Comparison of ENCODE assay signal across 9 cellular contexts in genomic region chr17:19361975-19362292, GRCh38. TPM values are rescaled to one million over a fixed set of nuclear protein-coding genes. Genes with fewer than 3 reads are reported as not detected.
DNase-seq lines count a peak whose midpoint lies in the region; ATAC-seq, FAIRE-seq and TF ChIP-seq lines count a peak whose summit lies in the region.
"Had no signal": no experiment of that assay in that cellular context is flagged by ENCODE, and none has a peak within 500 bp of the region (broad histone marks: within the 10 kb centered on the region; RNA-seq: fewer than 3 reads in every experiment).

No MANE protein-coding gene starts in this region.

- intact Hi-C loops in K562 (cut with micrococcal nuclease) (no loop called here), tibial artery (cut with DNase I; ENCODE audit: low total_unique reads) (loop anchor here (5.0 to 10.0 kb wide), 2 partner anchors 53 to 400 kb away; partner anchors contain the start of gene RNF112)

- H3K4me3 ChIP-seq in K562 (peak overlapping the region; percentile 76), lung (peak overlapping the region; percentile 24), tibial artery (peak overlapping the region; percentile 64 to 92)

- peak overlapping the region; percentile 35 for H3K27ac Mint-ChIP-seq in activated T-cell treated with anti-CD3 and anti-CD28 coated beads, Interleukin-2, amount 50 U/mL, for 24 hours

- in situ Hi-C loops in K562 (cut with MboI), result loop anchor here (5.0 to 10.0 kb wide), 2 partner anchors 85 to 403 kb away; no protein-coding TSS in a partner anchor

- TF ChIP-seq EP300 in K562 (IDR thresholded peaks at IDR 0.05; ENCODE audit: low read length), result no peak

- no peaks in the 10 kb centered on the region for H3K27me3 ChIP-seq in K562 (ENCODE audit: control insufficient read depth in 2 of 2, insufficient read depth in 2 of 2, low read length in 2 of 2)
- no peaks in the 10 kb centered on the region for H3K27me3 ChIP-seq in lung (ENCODE audit: control insufficient read depth, insufficient read depth)
- no peaks in the 10 kb centered on the region for H3K27me3 ChIP-seq in tibial artery

- peak overlapping the region; percentile 98 for H2AFZ ChIP-seq in K562 (ENCODE audit: low read depth, low read length)

- H3K4me2 ChIP-seq in K562 (ENCODE audit: insufficient read depth, low read length), result peak overlapping the region; percentile 91

- H3K4me1 Mint-ChIP-seq in activated T-cell treated with anti-CD3 and anti-CD28 coated beads, Interleukin-2, amount 50 U/mL, for 24 hours (ENCODE audit: low read depth), result peaks cover 10% of the 10 kb centered on the region

- H3K36me3 ChIP-seq in K562 (ENCODE audit: control insufficient read depth, insufficient read depth, low read length) (no peaks in the 10 kb centered on the region), lung (ENCODE audit: control insufficient read depth in 2 of 2, insufficient read depth in 2 of 2, low read length in 2 of 2) (peaks cover 0 to 3% of the 10 kb centered on the region in 2 donors), tibial artery (peaks cover 0 to 25% (median 0%) of the 10 kb centered on the region in 3 donors)

- H3K9me3 ChIP-seq in K562 (replicated peaks; ENCODE audit: control insufficient read depth, insufficient read depth, low read depth, low read length), result no peaks in the 10 kb centered on the region
- no peaks in the 10 kb centered on the region for H3K9me3 ChIP-seq in lung (ENCODE audit: control insufficient read depth in 2 of 2, insufficient read depth in 1 of 2, low read length in 1 of 2)
- no peaks in the 10 kb centered on the region for H3K9me3 ChIP-seq in tibial artery

- no peak for DNase-seq in activated T-cell treated with anti-CD3 and anti-CD28 coated beads, Interleukin-2, amount 50 U/mL, for 24 hours
- DNase-seq in activated T-cell treated with anti-CD3 and anti-CD28 coated beads for 4 hours (no peak), K562 (ENCODE audit: extremely low read depth in 1 of 4, low spot score in 3 of 4) (peak in 1 of 4 experiments; percentile 23), lung (ENCODE audit: low spot score) (no peak), tibial artery (no peak), NCI-H748 treated with DMSO at 0.1 percent for 48 hours (lab: John Stamatoyannopoulos, UW) (no peak)

- no peak for ATAC-seq in K562
- no peak for ATAC-seq in lung (ENCODE audit: insufficient read depth, low FRiP score)
- no peak for ATAC-seq in GM21619 (IDR thresholded peaks at IDR 0.05; ENCODE audit: unreplicated experiment)
- ATAC-seq in HG03439 (IDR thresholded peaks at IDR 0.05; ENCODE audit: unreplicated experiment), result no peak

- WGBS in K562 (ENCODE audit: insufficient coverage, low coverage, missing lambda C conversion rate), result under 1% methylated on average over 12 of the region's 16 CpGs
- 16 to 19% methylated on average over 16 of the region's 16 CpGs for WGBS in lung, 2 donors

- CTCF ChIA-PET in K562 (lab: Yijun Ruan, JAX; ENCODE audit: low intra/inter-chr PET ratio), result interaction anchor here (2.5 kb wide), 1 partner anchor 85 kb away, joined by 14 read pairs; no protein-coding TSS in a partner anchor

- TF ChIP-seq CTCF in K562 (IDR thresholded peaks at IDR 0.05 in 2 of 3, conservative IDR thresholded peaks at IDR 0.05 in 1 of 3; ENCODE audit: insufficient read depth in 2 of 3, low read depth in 1 of 3, low read length in 3 of 3) (no peak), lung (IDR thresholded peaks at IDR 0.05; ENCODE audit: control extremely low read depth, extremely low read depth) (no peak), tibial artery (IDR thresholded peaks at IDR 0.05) (no peak)

- H3K79me2 ChIP-seq in K562 (ENCODE audit: control insufficient read depth, insufficient read depth, low read length), result peaks cover 9% of the 10 kb centered on the region; the same call in 2 of the 3 replicates

- no peaks in the 10 kb centered on the region for H3K9me3 Mint-ChIP-seq in activated T-cell treated with anti-CD3 and anti-CD28 coated beads, Interleukin-2, amount 50 U/mL, for 24 hours

- H4K20me1 ChIP-seq in K562 (replicated peaks; ENCODE audit: control insufficient read depth, insufficient read depth, low read length), result no peaks in the 10 kb centered on the region

- no peak for TF ChIP-seq POLR2A in K562 (conservative IDR thresholded peaks at IDR 0.05)

- H3K4me3 Mint-ChIP-seq in activated T-cell treated with anti-CD3 and anti-CD28 coated beads, Interleukin-2, amount 50 U/mL, for 24 hours, result peak overlapping the region; percentile 84

- TF ChIP-seq RAD21 in K562 (CRISPR knock-in tag; conservative IDR thresholded peaks at IDR 0.05 in 1 of 2, IDR thresholded peaks at IDR 0.05 in 1 of 2), result no peak

- TSS peak; percentile 67 for BruUV-seq in K562 (replicated peaks; lab: Mats Ljungman, UMichigan)

- H3K27me3 Mint-ChIP-seq in activated T-cell treated with anti-CD3 and anti-CD28 coated beads, Interleukin-2, amount 50 U/mL, for 24 hours, result peaks cover 15% of the 10 kb centered on the region

- POLR2A ChIA-PET in K562 (lab: Yijun Ruan, JAX), result interaction anchor here (2.1 kb wide), 1 partner anchor 15 kb away, joined by 11 read pairs; the partner anchor contains the start of gene MAPK7

- H3K9ac ChIP-seq in K562 (ENCODE audit: insufficient read depth in 1 of 2, low read depth in 2 of 2, low read length in 2 of 2), result peak overlapping the region; percentile 80 to 91

- peaks cover 6 to 24% of the 10 kb centered on the region in 2 experiments; a peak in 4 of 5 replicates for H3K4me1 ChIP-seq in K562 (replicated peaks in 1 of 2; ENCODE audit: control insufficient read depth in 2 of 2, insufficient read depth in 2 of 2, low read length in 2 of 2)
- H3K4me1 ChIP-seq in lung (ENCODE audit: control insufficient read depth in 2 of 2, insufficient read depth in 2 of 2, low read length in 2 of 2), result no peaks in the 10 kb centered on the region
- H3K4me1 ChIP-seq in tibial artery, result peaks cover 0 to 23% (median 11%) of the 10 kb centered on the region in 4 donors

- peak overlapping the region; percentile 75 for H3K27ac ChIP-seq in K562 (ENCODE audit: extremely low read depth, low read depth, low read length)
- H3K27ac ChIP-seq in lung (ENCODE audit: low read depth in 1 of 2, low read length in 1 of 2), result peak overlapping the region; percentile 70 to 74
- peak overlapping the region; percentile 85 to 95 for H3K27ac ChIP-seq in tibial artery

- FAIRE-seq in K562 (lab: Jason Lieb, UNC), result no peak

- no peaks in the 10 kb centered on the region for H3K9me1 ChIP-seq in K562 (ENCODE audit: control insufficient read depth, insufficient read depth, low read length)

- H3K36me3 Mint-ChIP-seq in activated T-cell treated with anti-CD3 and anti-CD28 coated beads, Interleukin-2, amount 50 U/mL, for 24 hours (ENCODE audit: low read depth), result no peaks in the 10 kb centered on the region

RNA-seq across cellular contexts. Expression of gene B9D1, which starts 0.6 kb away (rescaled TPM):
- 15.4 and 25.4 TPM in 2 replicates for total RNA-seq in K562 (2011; cell fraction: chromatin; rRNA removed; ENCODE audit: low replicate concordance)
- 22.5 and 35.0 TPM in 2 replicates for total RNA-seq in K562 (2011; cell fraction: nucleolus; rRNA removed)
- total RNA-seq in K562 (2011; cell fraction: nucleoplasm; rRNA removed), result 21.7 and 23.8 TPM in 2 replicates
- total RNA-seq in K562 (2014; rRNA removed) (24.0 and 24.9 TPM in 2 replicates), K562 (2014; rRNA removed; fragmentation: Illumina TruSeq; extraction: Trizol) (7.6 and 10.3 TPM in 2 replicates), K562 (2015; rRNA removed; fragmentation: Illumina TruSeq; extraction: Trizol) (8.9 and 10.0 TPM in 2 replicates), K562 (2021) (12.7 and 15.0 TPM in 2 replicates), lung (10 to 100 TPM; 23.7 to 47.9 TPM)
- polyA plus RNA-seq in K562 (2011; rRNA removed) (23.4 and 28.0 TPM in 2 replicates), K562 (2014; fragmentation: Illumina TruSeq; extraction: Trizol) (14.3 and 18.9 TPM in 2 replicates), K562 (2014; fragmentation: Nextera tagmentation; extraction: Ambion mirVana) (10 to 100 TPM in 1 of 2 experiments, 1 to 10 TPM in 1; 9.5 to 17.9 TPM), K562 (2014; rRNA removed) (26.5 and 28.8 TPM in 2 replicates), lung (10 to 100 TPM; 23.5 to 28.3 TPM)
- polyA plus RNA-seq in K562 (2011; cell fraction: cytosol; rRNA removed), result 26.8 and 45.5 TPM in 2 replicates
- polyA plus RNA-seq in K562 (2011; cell fraction: nucleus; rRNA removed), result 43.7 and 59.8 TPM in 2 replicates
- 14.9 and 22.4 TPM in 2 replicates for polyA plus RNA-seq in K562 (2012)
- polyA minus RNA-seq in K562 (2011; rRNA and poly(A)+ RNA removed), result 7.7 and 16.5 TPM in 2 replicates
- 6.1 and 8.9 TPM in 2 replicates for polyA minus RNA-seq in K562 (2011; cell fraction: cytosol; rRNA and poly(A)+ RNA removed)
- polyA minus RNA-seq in K562 (2011; cell fraction: nucleus; rRNA and poly(A)+ RNA removed), result 11.6 and 13.3 TPM in 2 replicates

RNA-seq across cellular contexts. Expression of gene MAPK7, which starts 16.4 kb away (rescaled TPM):
- 7.3 and 21.2 TPM in 2 replicates for total RNA-seq in K562 (2011; cell fraction: chromatin; rRNA removed; ENCODE audit: low replicate concordance)
- total RNA-seq in K562 (2011; cell fraction: nucleolus; rRNA removed), result 8.8 and 12.7 TPM in 2 replicates
- total RNA-seq in K562 (2011; cell fraction: nucleoplasm; rRNA removed), result 5.4 and 6.3 TPM in 2 replicates
- total RNA-seq in K562 (2014; rRNA removed) (2.5 and 4.5 TPM in 2 replicates), K562 (2014; rRNA removed; fragmentation: Illumina TruSeq; extraction: Trizol) (1.1 TPM in 2 replicates), K562 (2015; rRNA removed; fragmentation: Illumina TruSeq; extraction: Trizol) (2.5 and 2.7 TPM in 2 replicates), K562 (2021) (7.4 and 7.5 TPM in 2 replicates), lung (10 to 100 TPM; 21.6 to 45.7 TPM)
- polyA plus RNA-seq in K562 (2011; rRNA removed) (2.5 and 2.9 TPM in 2 replicates), K562 (2014; fragmentation: Illumina TruSeq; extraction: Trizol) (3.3 and 5.5 TPM in 2 replicates), K562 (2014; fragmentation: Nextera tagmentation; extraction: Ambion mirVana) (under 1 TPM; 0.46 to 0.68 TPM), K562 (2014; rRNA removed) (4.3 and 6.2 TPM in 2 replicates), lung (10 to 100 TPM; 13.7 to 23.9 TPM)
- 2.3 and 4.4 TPM in 2 replicates for polyA plus RNA-seq in K562 (2011; cell fraction: cytosol; rRNA removed)
- 8.0 and 15.0 TPM in 2 replicates for polyA plus RNA-seq in K562 (2011; cell fraction: nucleus; rRNA removed)
- polyA plus RNA-seq in K562 (2012), result 5.2 and 6.4 TPM in 2 replicates
- 4.3 and 5.0 TPM in 2 replicates for polyA minus RNA-seq in K562 (2011; rRNA and poly(A)+ RNA removed)
- polyA minus RNA-seq in K562 (2011; cell fraction: cytosol; rRNA and poly(A)+ RNA removed), result 2.9 and 5.5 TPM in 2 replicates
- polyA minus RNA-seq in K562 (2011; cell fraction: nucleus; rRNA and poly(A)+ RNA removed), result 14.0 and 14.4 TPM in 2 replicates

RNA-seq across cellular contexts. Expression of gene MFAP4, which starts 25.1 kb away (rescaled TPM):
- total RNA-seq in K562 (2011; cell fraction: chromatin; rRNA removed; ENCODE audit: low replicate concordance), result not detected in 2 replicates
- not detected in 2 replicates for total RNA-seq in K562 (2011; cell fraction: nucleolus; rRNA removed)
- not detected in 2 replicates for total RNA-seq in K562 (2011; cell fraction: nucleoplasm; rRNA removed)
- not detected in 2 replicates for total RNA-seq in K562 (2014; rRNA removed)
- not detected in 2 replicates for total RNA-seq in K562 (2014; rRNA removed; fragmentation: Illumina TruSeq; extraction: Trizol)
- total RNA-seq in K562 (2015; rRNA removed; fragmentation: Illumina TruSeq; extraction: Trizol), result not detected in 2 replicates
- 0.24 and 0.36 TPM in 2 replicates for total RNA-seq in K562 (2021)
- polyA plus RNA-seq in K562 (2011; rRNA removed), result not detected in 2 replicates
- not detected in 2 replicates for polyA plus RNA-seq in K562 (2011; cell fraction: cytosol; rRNA removed)
- polyA plus RNA-seq in K562 (2011; cell fraction: nucleus; rRNA removed), result not detected in 2 replicates
- 1.0 TPM in 1 of 2 replicates, not detected in the other for polyA plus RNA-seq in K562 (2012)
- not detected in 2 replicates for polyA plus RNA-seq in K562 (2014; fragmentation: Illumina TruSeq; extraction: Trizol)
- under 1 TPM in 1 of 2 experiments, not detected in 1; 0.07 TPM for polyA plus RNA-seq in K562 (2014; fragmentation: Nextera tagmentation; extraction: Ambion mirVana)
- not detected in 2 replicates for polyA plus RNA-seq in K562 (2014; rRNA removed)
- polyA minus RNA-seq in K562 (2011; rRNA and poly(A)+ RNA removed), result not detected in 2 replicates
- polyA minus RNA-seq in K562 (2011; cell fraction: cytosol; rRNA and poly(A)+ RNA removed), result not detected in 2 replicates
- not detected in 2 replicates for polyA minus RNA-seq in K562 (2011; cell fraction: nucleus; rRNA and poly(A)+ RNA removed)
- 100 to 1,000 TPM; 108 to 156 TPM for total RNA-seq in lung
- polyA plus RNA-seq in lung, result 10 to 100 TPM; 45.7 to 76.4 TPM
- total RNA-seq: dermis microvascular lymphatic vessel endothelial cell had no signal

RNA-seq across cellular contexts. Expression of gene RNF112, which starts 49.1 kb away (rescaled TPM):
- not detected in 2 replicates for total RNA-seq in K562 (2011; cell fraction: chromatin; rRNA removed; ENCODE audit: low replicate concordance)
- not detected in 2 replicates for total RNA-seq in K562 (2011; cell fraction: nucleolus; rRNA removed)
- total RNA-seq in K562 (2011; cell fraction: nucleoplasm; rRNA removed), result not detected in 2 replicates
- total RNA-seq in K562 (2014; rRNA removed) (0.05 TPM in 1 of 2 replicates, not detected in the other), K562 (2014; rRNA removed; fragmentation: Illumina TruSeq; extraction: Trizol) (not detected in 2 replicates), K562 (2015; rRNA removed; fragmentation: Illumina TruSeq; extraction: Trizol) (not detected in 2 replicates), K562 (2021) (not detected in 2 replicates), lung (1 to 10 TPM; 2.4 to 6.9 TPM)
- polyA plus RNA-seq in K562 (2011; rRNA removed) (not detected in 2 replicates), K562 (2014; fragmentation: Illumina TruSeq; extraction: Trizol) (not detected in 2 replicates), K562 (2014; fragmentation: Nextera tagmentation; extraction: Ambion mirVana) (not detected), K562 (2014; rRNA removed) (not detected in 2 replicates), lung (1 to 10 TPM; 3.0 to 3.6 TPM)
- not detected in 2 replicates for polyA plus RNA-seq in K562 (2011; cell fraction: cytosol; rRNA removed)
- 0.08 and 0.13 TPM in 2 replicates for polyA plus RNA-seq in K562 (2011; cell fraction: nucleus; rRNA removed)
- polyA plus RNA-seq in K562 (2012), result 0.11 TPM in 1 of 2 replicates, not detected in the other
- not detected in 2 replicates for polyA minus RNA-seq in K562 (2011; rRNA and poly(A)+ RNA removed)
- polyA minus RNA-seq in K562 (2011; cell fraction: cytosol; rRNA and poly(A)+ RNA removed), result not detected in 2 replicates
- polyA minus RNA-seq in K562 (2011; cell fraction: nucleus; rRNA and poly(A)+ RNA removed), result not detected in 2 replicates

Comparison
In these comparisons a context has a peak if more than half of its experiments do, and no peak if none do; other contexts are left out.
1. H3K4me3 ChIP-seq: peak in every context shown above with its lines; median percentile 78 in tibial artery; 76 in K562; 24 in lung.
2. RNA of gene MFAP4, which starts 25.1 kb away (total RNA-seq): 108 to 156 TPM in lung; 0.24 to 0.36 TPM in K562; every median in the first group is over 10 times any median in the second.
3. Peak in every context shown above with its lines, with median percentiles within 50 percentile points of each other: H3K27ac ChIP-seq.